Comparison of ENCODE assay signal across 1 cellular context in the genomic region with DNA sequence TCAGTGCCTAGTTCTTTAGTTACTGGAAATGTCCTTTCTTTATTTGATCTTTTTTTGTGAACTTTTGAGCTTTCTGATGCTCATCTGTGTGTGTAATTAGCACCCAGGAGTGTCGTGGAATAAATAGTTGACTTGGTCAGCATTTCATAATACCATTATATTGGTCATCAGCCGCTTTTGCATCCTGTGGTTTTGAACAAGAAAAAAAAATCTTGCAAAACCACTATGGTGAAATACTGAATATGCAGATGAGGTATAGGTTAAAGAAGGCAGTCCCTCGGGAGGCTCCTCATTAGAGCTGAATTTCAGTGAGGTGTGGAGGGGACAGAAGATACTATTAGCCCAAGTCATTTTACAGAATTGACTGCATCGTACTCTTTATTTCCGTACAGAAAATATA.
TF ChIP-seq lines count a peak whose summit lies in the region.

No MANE protein-coding gene starts in this region.

TF ChIP-seq in SK-N-SH treated with all-trans-retinoic acid at 6 μM for 48 hours, 23 proteins besides CTCF, POLR2A, EP300 and RAD21 (continued from another document):
- TF ChIP-seq BACH2 (CRISPR knock-in tag; IDR thresholded peaks at IDR 0.05; ENCODE audit: borderline replicate concordance), result no peak
- no peak for TF ChIP-seq ESRRG (CRISPR knock-in tag; IDR thresholded peaks at IDR 0.05)
- no peak for TF ChIP-seq SNAI2 (CRISPR knock-in tag; IDR thresholded peaks at IDR 0.05)
- no peak for TF ChIP-seq ARNTL (CRISPR knock-in tag; IDR thresholded peaks at IDR 0.05; ENCODE audit: borderline replicate concordance, low read depth)
- TF ChIP-seq RARB (CRISPR knock-in tag; IDR thresholded peaks at IDR 0.05), result no peak
